In genomic region chr4:12880844-12881243, GRCh38 we compare ENCODE assay signal across 34 cellular contexts.
"Had no signal": no experiment of that assay in that cellular context is flagged by ENCODE, and none has a peak within 500 bp of the region (broad histone marks: within the 10 kb centered on the region; RNA-seq: fewer than 3 reads in every experiment).

No MANE protein-coding gene starts in this region.

- H3K9me3 ChIP-seq: MG63 had no signal

- H3K4me3 ChIP-seq: MG63 had no signal

- H3K27me3 ChIP-seq: MG63 had no signal

- DNase-seq: Karpas-422, Kasumi-1, MG63, MM.1S, MV-4-11, NCI-H1048, NCI-H1092, NCI-H1092 treated with DMSO at 0.1 percent for 48 hours, NCI-H1105, NCI-H1105 treated with DMSO at 0.1 percent for 48 hours, NCI-H1417, NCI-H1417 treated with DMSO at 0.1 percent for 48 hours, NCI-H1436, NCI-H1436 treated with DMSO at 0.1 percent for 48 hours, NCI-H146, NCI-H1694, NCI-H1694 treated with DMSO at 0.1 percent for 48 hours, NCI-H187, NCI-H187 treated with DMSO at 0.1 percent for 48 hours, NCI-H1930, NCI-H2029, NCI-H2029 treated with DMSO at 0.1 percent for 48 hours, NCI-H2081, NCI-H2081 treated with DMSO at 0.1 percent for 48 hours, NCI-H2107, NCI-H2171, NCI-H2171 treated with DMSO at 0.1 percent for 48 hours, NCI-H2227 treated with DMSO at 0.1 percent for 48 hours, NCI-H226, NCI-H345, NCI-H446, NCI-H446 treated with DMSO at 0.1 percent for 48 hours, NCI-H510A, NCI-H510A treated with DMSO at 0.1 percent for 48 hours had no signal

- H3K36me3 ChIP-seq: MG63 had no signal
